ENCODE assay signal across 1 cellular context in genomic region chr10:72679838-72680241, GRCh38.
TF ChIP-seq lines count a peak whose summit lies in the region.

No MANE protein-coding gene starts in this region.

TF ChIP-seq in HepG2, 621 proteins besides CTCF, POLR2A, EP300 and RAD21 (continued from another document):
- TF ChIP-seq KLF16 (CRISPR knock-in tag; IDR thresholded peaks at IDR 0.05) = 0 out of 4 replicates have a peak, but pooled peaks of 1 of the 2 experiments have one; percentile 31
- 0 out of 2 replicates have a peak, but pooled peaks have one; percentile 47 for TF ChIP-seq SP140L (CRISPR knock-in tag; IDR thresholded peaks at IDR 0.05; ENCODE audit: borderline replicate concordance)
- TF ChIP-seq ZFP62 (CRISPR knock-in tag; IDR thresholded peaks at IDR 0.05) = no peak
- TF ChIP-seq AKAP8 (CRISPR knock-in tag; IDR thresholded peaks at IDR 0.05) = no peak
- peak; percentile 45; the same call in 1 of the 2 replicates for TF ChIP-seq FOXJ3 (CRISPR knock-in tag; IDR thresholded peaks at IDR 0.05; ENCODE audit: borderline replicate concordance)
- TF ChIP-seq ZNF7 (CRISPR knock-in tag; IDR thresholded peaks at IDR 0.05) = no peak
- TF ChIP-seq ZNF143 (CRISPR knock-in tag; IDR thresholded peaks at IDR 0.05) = no peak
- TF ChIP-seq SNAI1 (CRISPR knock-in tag; IDR thresholded peaks at IDR 0.05; ENCODE audit: borderline replicate concordance) = no peak
- TF ChIP-seq MAFK (conservative IDR thresholded peaks at IDR 0.05 in 1 of 2, IDR thresholded peaks at IDR 0.05 in 1 of 2; ENCODE audit: low read length in 2 of 2) = no peak
- TF ChIP-seq ZNF280B (CRISPR knock-in tag; IDR thresholded peaks at IDR 0.05; ENCODE audit: borderline replicate concordance) = no peak
- TF ChIP-seq TP53 (CRISPR knock-in tag; conservative IDR thresholded peaks at IDR 0.05) = no peak
- TF ChIP-seq, protein P1, sequence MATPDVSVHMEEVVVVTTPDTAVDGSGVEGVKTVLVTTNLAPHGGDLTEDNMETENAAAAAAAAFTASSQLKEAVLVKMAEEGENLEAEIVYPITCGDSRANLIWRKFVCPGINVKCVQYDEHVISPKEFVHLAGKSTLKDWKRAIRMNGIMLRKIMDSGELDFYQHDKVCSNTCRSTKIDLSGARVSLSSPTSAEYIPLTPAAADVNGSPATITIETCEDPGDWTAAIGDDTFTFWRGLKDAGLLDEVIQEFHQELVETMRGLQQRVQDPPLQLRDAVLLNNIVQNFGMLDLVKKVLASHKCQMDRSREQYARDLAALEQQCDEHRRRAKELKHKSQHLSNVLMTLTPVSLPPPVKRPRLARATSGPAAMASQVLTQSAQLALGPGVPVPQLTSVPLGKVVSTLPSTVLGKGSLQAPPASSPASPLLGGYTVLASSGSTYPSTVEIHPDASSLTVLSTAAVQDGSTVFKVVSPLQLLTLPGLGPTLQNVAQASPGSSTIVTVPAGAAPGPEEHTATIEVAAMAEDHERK (CRISPR knock-in tag; IDR thresholded peaks at IDR 0.05; ENCODE audit: low read depth) = no peak
- TF ChIP-seq ZSCAN29 (CRISPR knock-in tag; conservative IDR thresholded peaks at IDR 0.05) = 0 out of 2 replicates have a peak, but pooled peaks have one; percentile 25
- TF ChIP-seq JUND (CRISPR knock-in tag; IDR thresholded peaks at IDR 0.05) = no peak
- no peak for TF ChIP-seq XRCC5 (optimal IDR thresholded peaks at IDR 0.05; ENCODE audit: low read length)
- TF ChIP-seq ZNF775 (CRISPR knock-in tag; IDR thresholded peaks at IDR 0.05; ENCODE audit: borderline replicate concordance) = no peak
- no peak for TF ChIP-seq ATRX (CRISPR knock-in tag; IDR thresholded peaks at IDR 0.05; ENCODE audit: borderline replicate concordance)
- TF ChIP-seq, protein P2, sequence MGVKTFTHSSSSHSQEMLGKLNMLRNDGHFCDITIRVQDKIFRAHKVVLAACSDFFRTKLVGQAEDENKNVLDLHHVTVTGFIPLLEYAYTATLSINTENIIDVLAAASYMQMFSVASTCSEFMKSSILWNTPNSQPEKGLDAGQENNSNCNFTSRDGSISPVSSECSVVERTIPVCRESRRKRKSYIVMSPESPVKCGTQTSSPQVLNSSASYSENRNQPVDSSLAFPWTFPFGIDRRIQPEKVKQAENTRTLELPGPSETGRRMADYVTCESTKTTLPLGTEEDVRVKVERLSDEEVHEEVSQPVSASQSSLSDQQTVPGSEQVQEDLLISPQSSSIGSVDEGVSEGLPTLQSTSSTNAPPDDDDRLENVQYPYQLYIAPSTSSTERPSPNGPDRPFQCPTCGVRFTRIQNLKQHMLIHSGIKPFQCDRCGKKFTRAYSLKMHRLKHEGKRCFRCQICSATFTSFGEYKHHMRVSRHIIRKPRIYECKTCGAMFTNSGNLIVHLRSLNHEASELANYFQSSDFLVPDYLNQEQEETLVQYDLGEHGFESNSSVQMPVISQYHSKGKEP (CRISPR knock-in tag; IDR thresholded peaks at IDR 0.05) = no peak
